In the genomic region with DNA sequence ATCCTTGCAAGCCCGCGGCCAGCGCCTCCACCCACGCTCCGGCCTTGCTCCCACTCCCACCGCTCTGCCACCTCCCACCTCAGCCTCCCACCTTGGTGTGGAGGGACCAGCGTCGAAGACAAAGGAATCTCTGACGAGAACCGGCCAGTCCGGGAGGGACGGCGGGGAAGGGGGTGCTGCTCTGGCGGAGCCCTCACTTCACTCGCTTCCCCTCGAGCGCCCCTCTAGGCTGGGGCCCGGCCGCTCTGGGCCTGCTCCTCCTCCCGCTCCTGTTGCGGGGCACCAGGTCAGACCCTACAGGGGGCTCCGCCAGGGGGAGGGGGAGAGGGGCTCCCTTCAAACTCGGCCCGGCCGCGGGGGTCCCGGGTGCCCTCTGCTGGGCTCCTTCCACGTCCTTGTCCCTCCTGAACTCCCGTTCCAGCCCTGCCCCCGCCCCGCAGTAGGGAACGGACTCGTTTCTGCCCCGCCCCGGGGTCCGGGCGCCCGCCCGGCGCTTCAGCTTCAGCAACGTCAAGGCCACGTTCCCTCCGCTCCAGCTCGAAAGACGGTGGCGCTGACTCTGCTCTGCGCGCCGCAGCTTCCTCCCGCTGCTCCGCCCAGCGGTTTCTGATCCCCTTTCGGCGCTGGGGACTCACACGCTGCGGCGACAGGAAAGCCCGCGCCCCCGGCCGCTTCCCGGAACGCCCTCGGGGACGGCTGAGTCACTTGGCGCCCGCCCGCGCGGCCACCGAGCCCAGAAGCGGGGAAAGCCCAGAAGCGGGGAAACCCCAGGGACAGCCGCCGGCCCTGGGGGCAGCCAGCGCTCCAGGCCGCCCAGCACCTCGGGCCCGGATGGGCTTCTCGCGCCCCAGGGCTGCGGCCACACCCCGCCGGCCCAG, we compare ENCODE assay signal across 8 cellular contexts. TPM values are rescaled to one million over a fixed set of nuclear protein-coding genes. Genes with fewer than 3 reads are reported as not detected.
DNase-seq lines count a peak whose midpoint lies in the region; ATAC-seq, FAIRE-seq and TF ChIP-seq lines count a peak whose summit lies in the region.

No MANE protein-coding gene starts in this region.

- H3K27me3 ChIP-seq in gastroesophageal sphincter, result no peaks in the 10 kb centered on the region
- no peaks in the 10 kb centered on the region for H3K27me3 ChIP-seq in suprapubic skin

- in situ Hi-C loops in G401 (cut with HindIII; ENCODE audit: low sequenced_read_pairs), result no loop called here

- H3K9me3 ChIP-seq in gastroesophageal sphincter, result no peaks in the 10 kb centered on the region
- no peaks in the 10 kb centered on the region for H3K9me3 ChIP-seq in suprapubic skin

- 0% methylated on average over 3 to 13 of the region's 84 CpGs for WGBS in gastroesophageal sphincter (ENCODE audit: low coverage in 1 of 2), 2 donors
- WGBS in suprapubic skin, result 3% methylated on average over 34 of the region's 84 CpGs

- TF ChIP-seq CTCF in gastroesophageal sphincter (IDR thresholded peaks at IDR 0.05) (peak in 1 of 4 experiments; percentile 36), suprapubic skin (IDR thresholded peaks at IDR 0.05) (no peak)

- H3K4me3 ChIP-seq in gastroesophageal sphincter (peak overlapping the region; percentile 56 to 78), suprapubic skin (peak overlapping the region; percentile 50)

- TF ChIP-seq POLR2A in H54 (IDR thresholded peaks at IDR 0.05; ENCODE audit: low read depth, low read length) (peak; percentile 76), gastroesophageal sphincter (IDR thresholded peaks at IDR 0.05) (peak; percentile 56 to 71), suprapubic skin (IDR thresholded peaks at IDR 0.05) (peak in 1 of 2 donors; percentile 71)

- H3K4me1 ChIP-seq in gastroesophageal sphincter (peaks cover 0 to 30% (median 5%) of the 10 kb centered on the region in 3 donors), suprapubic skin (peaks cover 17% of the 10 kb centered on the region)

- H3K27ac ChIP-seq in gastroesophageal sphincter, result peak overlapping the region; percentile 70 to 99 (median 96)
- peak overlapping the region; percentile 75 for H3K27ac ChIP-seq in suprapubic skin

- ATAC-seq in gastroesophageal sphincter, result peak; percentile 93

- H3K36me3 ChIP-seq in gastroesophageal sphincter (no peaks in the 10 kb centered on the region), suprapubic skin (no peaks in the 10 kb centered on the region)

- FAIRE-seq in H54 (lab: Jason Lieb, UNC), result no peak

- TF ChIP-seq EP300 in gastroesophageal sphincter (IDR thresholded peaks at IDR 0.05), result peak; percentile 9
- TF ChIP-seq EP300 in suprapubic skin (IDR thresholded peaks at IDR 0.05), result no peak

- peak; percentile 5 for DNase-seq in G401 (ENCODE audit: low spot score)
- peak; percentile 69 for DNase-seq in H54 (ENCODE audit: insufficient read length, low spot score)
- DNase-seq in LoVo (ENCODE audit: low spot score), result peak; percentile 84
- peak; percentile 52 for DNase-seq in SIG-M5 (lab: John Stamatoyannopoulos, UW)
- DNase-seq in activated gamma-delta T cell treated with anti-CD3 and anti-CD28 coated beads, Interleukin-2, amount 50 U/mL, for 16 hours (ENCODE audit: low read depth), result peak; percentile 91
- peak; percentile 14 to 85 (median 56) for DNase-seq in nucleus accumbens (lab: John Stamatoyannopoulos, UW)
- peak; percentile 89 to 92 for DNase-seq in suprapubic skin (ENCODE audit: low spot score in 2 of 2)

RNA-seq across cellular contexts. Expression of a gene that starts 28.6 kb away (rescaled TPM):
- total RNA-seq in G401 (2014; rRNA removed; shearing (Covaris generic)), result not detected in 2 replicates
- 10 to 100 TPM; 19.8 to 28.7 (median 22.6) TPM for total RNA-seq in gastroesophageal sphincter
- total RNA-seq in suprapubic skin, result 10 to 100 TPM; 15.8 to 26.6 (median 21.7) TPM

Comparison
In these comparisons a context has a peak if more than half of its experiments do, and no peak if none do; other contexts are left out.
1. Peak in every context shown above with its lines: DNase-seq, ATAC-seq, H3K4me3 ChIP-seq and H3K27ac ChIP-seq.
2. DNase-seq: peak in every context shown above with its lines; median percentile 91 in activated gamma-delta T cell treated with anti-CD3 and anti-CD28 coated beads, Interleukin-2, amount 50 U/mL, for 16 hours; 90 in suprapubic skin; 84 in LoVo; 69 in H54; 56 in nucleus accumbens; 52 in SIG-M5; 5 in G401.
3. RNA of a gene that starts 28.6 kb away (total RNA-seq): 15.8 to 26.6 TPM in suprapubic skin and 19.8 to 28.7 TPM in gastroesophageal sphincter; not detected in G401; every median in the first group is over 10 times any median in the second.